Comparison of ENCODE assay signal across 14 cellular contexts in the genomic region with DNA sequence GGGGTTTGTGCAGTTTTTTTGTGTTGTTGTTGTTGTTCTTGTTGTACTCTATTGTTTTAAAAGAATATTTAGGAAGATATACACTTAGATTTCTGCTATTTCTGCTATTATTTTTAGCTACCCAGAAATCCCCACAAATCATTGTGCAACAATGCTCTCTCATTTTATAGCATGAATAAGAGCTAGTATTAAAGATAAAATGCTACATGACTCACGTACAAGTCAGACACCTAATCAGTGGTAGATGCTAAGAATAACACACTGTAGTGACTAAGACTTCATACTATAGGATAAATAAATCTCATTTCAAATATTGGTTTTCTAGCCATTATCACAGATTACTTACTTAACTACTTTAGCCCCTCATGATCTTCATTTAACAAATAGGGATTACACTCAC.
DNase-seq lines count a peak whose midpoint lies in the region; ATAC-seq, FAIRE-seq and TF ChIP-seq lines count a peak whose summit lies in the region.
"Had no signal": no experiment of that assay in that cellular context is flagged by ENCODE, and none has a peak within 500 bp of the region (broad histone marks: within the 10 kb centered on the region; RNA-seq: fewer than 3 reads in every experiment).

No MANE protein-coding gene starts in this region.

- H3K27ac ChIP-seq in right atrium auricular region: no peak overlapping the region
- H3K27ac ChIP-seq: neutrophil had no signal

- H3K9me3 ChIP-seq in right atrium auricular region: no peaks in the 10 kb centered on the region
- H3K9me3 ChIP-seq: neutrophil had no signal

- H3K4me3 ChIP-seq in AG10803 (ENCODE audit: low read length) (no peak overlapping the region), cardiac fibroblast (replicated peaks in 1 of 2; ENCODE audit: low read depth in 2 of 2, low read length in 2 of 2) (no peak overlapping the region), right atrium auricular region (no peak overlapping the region)

- no peak for FAIRE-seq in HTR-8/SVneo (lab: Jason Lieb, UNC)

- no peak for ATAC-seq in GM18517 (IDR thresholded peaks at IDR 0.05; ENCODE audit: unreplicated experiment)
- ATAC-seq: activated CD4-positive, CD25-positive, alpha-beta regulatory T cell treated with anti-CD3 and anti-CD28 coated beads, Interleukin-2, amount 50 U/mL, for 24 hours; activated naive CD4-positive, alpha-beta T cell treated with anti-CD3 and anti-CD28 coated beads, Interleukin-2, amount 50 U/mL, for 72 hours had no signal

- H3K27me3 ChIP-seq in right atrium auricular region: no peaks in the 10 kb centered on the region
- H3K27me3 ChIP-seq: neutrophil had no signal

- H3K36me3 ChIP-seq in right atrium auricular region: no peaks in the 10 kb centered on the region
- H3K36me3 ChIP-seq: neutrophil had no signal

- no peaks in the 10 kb centered on the region for H3K4me1 ChIP-seq in right atrium auricular region

- DNase-seq in AG10803 (ENCODE audit: low read depth) (peak; percentile 49), HTR-8/SVneo (ENCODE audit: insufficient read length, low spot score) (peak; percentile 25), cardiac fibroblast (ENCODE audit: low read depth in 2 of 2) (peak; percentile 69 to 78), kidney glomerular epithelial cell (lab: John Stamatoyannopoulos, UW) (peak; percentile 44), T1000 (lab: John Stamatoyannopoulos, UW) (no peak), right atrium auricular region (ENCODE audit: low spot score) (no peak), mesenteric fat pad (ENCODE audit: low spot score) (no peak)
- DNase-seq: activated CD8-positive, alpha-beta memory T cell treated with anti-CD3 and anti-CD28 coated beads, Interleukin-2, amount 50 U/mL, for 48 hours; midbrain; NCI-H1436 had no signal

- no peak for TF ChIP-seq CTCF in AG10803 (conservative IDR thresholded peaks at IDR 0.05; ENCODE audit: low read length)
- no peak for TF ChIP-seq CTCF in cardiac fibroblast (IDR thresholded peaks at IDR 0.05; ENCODE audit: low read depth, low read length)
- TF ChIP-seq CTCF in right atrium auricular region (IDR thresholded peaks at IDR 0.05): no peak

Comparison
In these comparisons a context has a peak if more than half of its experiments do, and no peak if none do; other contexts are left out.
1. DNase-seq: peak in AG10803 (single experiment), HTR-8/SVneo (single experiment), cardiac fibroblast (2 of 2) and kidney glomerular epithelial cell (single experiment); none in T1000 (single experiment), right atrium auricular region (single experiment) and mesenteric fat pad (single experiment).